8 cellular contexts compared by ENCODE assay signal in genomic region chr3:16290007-16290826, GRCh38. TPM values are rescaled to one million over a fixed set of nuclear protein-coding genes. Genes with fewer than 3 reads are reported as not detected.
A peak's percentile ranks its signal among the peaks of the same experiment; 100 is the strongest.
DNase-seq lines count a peak whose midpoint lies in the region; ATAC-seq and TF ChIP-seq lines count a peak whose summit lies in the region.

No MANE protein-coding gene starts in this region.

- H3K27me3 ChIP-seq in heart left ventricle (no peaks in the 10 kb centered on the region), right lobe of liver (no peaks in the 10 kb centered on the region), stomach (no peaks in the 10 kb centered on the region)

- peak; percentile 49 to 92 (median 86) for TF ChIP-seq CTCF in heart left ventricle (IDR thresholded peaks at IDR 0.05)
- TF ChIP-seq CTCF in right lobe of liver (IDR thresholded peaks at IDR 0.05) = peak; percentile 75 to 87 (median 84)
- TF ChIP-seq CTCF in stomach (IDR thresholded peaks at IDR 0.05) = peak in 5 of 7 experiments; percentile 21 to 72 (median 43)

- TF ChIP-seq POLR2A in heart left ventricle (IDR thresholded peaks at IDR 0.05) (no peak), right lobe of liver (IDR thresholded peaks at IDR 0.05) (no peak), stomach (IDR thresholded peaks at IDR 0.05) (no peak)

- no peak for TF ChIP-seq EP300 in stomach (IDR thresholded peaks at IDR 0.05)

- DNase-seq in heart left ventricle (peak in 4 of 5 donors; percentile 32 to 51 (median 42)), cardiac septum (ENCODE audit: low spot score) (no peak), Kasumi-1 (lab: John Stamatoyannopoulos, UW) (peak; percentile 76 to 84), SW480 (ENCODE audit: low spot score) (peak; percentile 28), cerebellar cortex (ENCODE audit: low spot score) (peak; percentile 69), right lobe of liver (no peak), stomach (peak; percentile 33), hepatic stellate cell (ENCODE audit: low spot score) (no peak)

- H3K4me3 ChIP-seq in heart left ventricle (peak overlapping the region in 1 of 12 donors; percentile 2), right lobe of liver (no peak overlapping the region), stomach (peak overlapping the region in 1 of 4 donors; percentile 1)

- intact Hi-C loops in heart left ventricle (cut with DNase I) (loop anchor here (1.0 to 10.0 kb wide), 6 partner anchors 225 to 261 kb away; partner anchors contain the start of gene RFTN1 (in 2 of the 10)), cardiac septum (cut with DNase I) (loop anchor here (1.0 kb wide), 2 partner anchors 227 to 260 kb away; no protein-coding TSS in a partner anchor), right lobe of liver (cut with DNase I) (no loop called here), stomach (cut with DNase I; ENCODE audit: low total_unique reads) (no loop called here)

- peak overlapping the region in 10 of 12 donors; percentile 12 to 88 (median 62) for H3K27ac ChIP-seq in heart left ventricle
- no peak overlapping the region for H3K27ac ChIP-seq in right lobe of liver
- H3K27ac ChIP-seq in stomach = peak overlapping the region in 1 of 5 donors; percentile 3

- peak in 1 of 4 donors; percentile 30 for ATAC-seq in heart left ventricle
- ATAC-seq in right lobe of liver = peak; percentile 85 to 86 (median 85)

- H3K4me1 ChIP-seq in heart left ventricle (peaks cover 3 to 75% (median 53%) of the 10 kb centered on the region in 12 donors), right lobe of liver (peaks cover 0 to 8% (median 3%) of the 10 kb centered on the region in 4 donors), stomach (peaks cover 0 to 17% (median 8%) of the 10 kb centered on the region in 4 donors)

- WGBS in heart left ventricle, 4 donors = 59 to 69% (median 62%) methylated on average over 3 of the region's 3 CpGs
- WGBS in right lobe of liver (ENCODE audit: insufficient coverage, low coverage, low lambda C conversion rate, missing lambda C conversion rate) = 0% methylated on average over 1 of the region's 3 CpGs
- 43 to 64% (median 60%) methylated on average over 3 of the region's 3 CpGs for WGBS in stomach, 5 donors

- H3K9me3 ChIP-seq in heart left ventricle = peaks cover 0 to 11% (median 0%) of the 10 kb centered on the region in 12 donors
- peaks cover 0 to 6% (median 0%) of the 10 kb centered on the region in 4 donors for H3K9me3 ChIP-seq in right lobe of liver
- no peaks in the 10 kb centered on the region for H3K9me3 ChIP-seq in stomach

- H3K36me3 ChIP-seq in heart left ventricle = peaks cover 0 to 17% (median 5%) of the 10 kb centered on the region in 9 donors
- H3K36me3 ChIP-seq in right lobe of liver = peaks cover 0 to 5% (median 2%) of the 10 kb centered on the region in 4 donors
- peaks cover 8 to 48% (median 35%) of the 10 kb centered on the region in 4 donors for H3K36me3 ChIP-seq in stomach

RNA-seq across cellular contexts. Expression of gene OXNAD1, which starts 25.2 kb away (rescaled TPM):
- total RNA-seq in heart left ventricle = 10 to 100 TPM; 12.8 to 23.6 (median 18.1) TPM
- 10 to 100 TPM in 1 of 2 donors, 1 to 10 TPM in 1; 7.3 to 26.9 TPM for polyA plus RNA-seq in heart left ventricle
- total RNA-seq in cardiac septum = 15.1 TPM
- 10 to 100 TPM in 5 of 6 experiments, 1 to 10 TPM in 1; 8.1 to 27.2 (median 16.2) TPM for total RNA-seq in right lobe of liver
- 10 to 100 TPM in 2 of 5 donors, 1 to 10 TPM in 3; 6.7 to 51.3 (median 7.8) TPM for total RNA-seq in stomach
- polyA plus RNA-seq in stomach = 10 to 100 TPM in 1 of 3 donors, 1 to 10 TPM in 2; 5.5 to 10.7 (median 7.4) TPM

RNA-seq across cellular contexts. Expression of gene DPH3, which starts 25.5 kb away (rescaled TPM):
- total RNA-seq in heart left ventricle (10 to 100 TPM; 13.7 to 35.6 (median 20.9) TPM), cardiac septum (23.1 TPM), right lobe of liver (10 to 100 TPM in 5 of 6 experiments, 1 to 10 TPM in 1; 9.7 to 15.0 (median 12.9) TPM), stomach (10 to 100 TPM in 3 of 5 donors, 1 to 10 TPM in 2; 4.7 to 19.6 (median 16.7) TPM)
- polyA plus RNA-seq in heart left ventricle (10 to 100 TPM in 1 of 2 donors, 1 to 10 TPM in 1; 10.0 to 38.3 TPM), stomach (10 to 100 TPM in 2 of 3 donors, 1 to 10 TPM in 1; 9.4 to 21.2 (median 19.7) TPM)

Comparison
In these comparisons a context has a peak if more than half of its experiments do, and no peak if none do; other contexts are left out.
1. DNase-seq: peak in heart left ventricle (4 of 5), Kasumi-1 (2 of 2), SW480 (single experiment), cerebellar cortex (single experiment) and stomach (single experiment); none in cardiac septum (single experiment), right lobe of liver (0 of 3) and hepatic stellate cell (single experiment).
2. H3K27ac ChIP-seq: peak in heart left ventricle (10 of 12); none in right lobe of liver (0 of 3).
3. intact Hi-C loops: an anchor here in heart left ventricle (1.0 to 10.0 kb wide) and cardiac septum (1.0 kb wide); none called in right lobe of liver and stomach.
4. Peak in every context shown above with its lines, with median percentiles within 50 percentile points of each other: CTCF ChIP-seq.